Comparison of ENCODE assay signal across 23 cellular contexts in genomic region chr10:124004372-124004928, GRCh38.
DNase-seq lines count a peak whose midpoint lies in the region; ATAC-seq and TF ChIP-seq lines count a peak whose summit lies in the region.
"Had no signal": no experiment of that assay in that cellular context is flagged by ENCODE, and none has a peak within 500 bp of the region (broad histone marks: within the 10 kb centered on the region; RNA-seq: fewer than 3 reads in every experiment).

No MANE protein-coding gene starts in this region.

- no peak for TF ChIP-seq POLR2A in sigmoid colon (IDR thresholded peaks at IDR 0.05)

- 78 to 79% methylated on average over 6 of the region's 6 CpGs for WGBS in sigmoid colon, 2 donors

- ATAC-seq in DND-41 (ENCODE audit: insufficient read depth, low read depth), result peak; percentile 47; the same call in 1 of the 3 replicates
- ATAC-seq in left lobe of liver, result no peak
- ATAC-seq: activated CD4-positive, alpha-beta T cell treated with anti-CD3 and anti-CD28 coated beads for 36 hours; CD8-positive, alpha-beta T cell had no signal

- no peak overlapping the region for H3K9ac ChIP-seq in DND-41 (ENCODE audit: low read depth, low read length)

- no peak overlapping the region for H2AFZ ChIP-seq in DND-41 (ENCODE audit: low read depth, low read length)

- DNase-seq in DND-41 (no peak), left lobe of liver (ENCODE audit: low spot score) (peak; percentile 42), sigmoid colon (no peak), HK-2 (ENCODE audit: unreplicated experiment) (no peak), MG63 (no peak)
- no peak for DNase-seq in activated CD4-positive, alpha-beta T cell treated with anti-CD3 and anti-CD28 coated beads, Interleukin-2, amount 50 U/mL, for 4 hours
- DNase-seq: activated CD4-positive, alpha-beta T cell treated with anti-CD3 and anti-CD28 coated beads for 36 hours; activated naive CD8-positive, alpha-beta T cell treated with anti-CD3 and anti-CD28 coated beads for 36 hours; central memory CD4-positive, alpha-beta T cell; dermis blood vessel endothelial cell; DMS 273 treated with DMSO at 0.1 percent for 48 hours; HFFc6; Karpas-422; NCI-H1048; NCI-H187; NCI-H526; stimulated activated naive CD8-positive, alpha-beta T cell treated with anti-CD3 and anti-CD28 coated beads, Interleukin-15, amount 100 ng/mL, for 72 hours; trophoblast cell had no signal

- no peak for TF ChIP-seq EP300 in sigmoid colon (IDR thresholded peaks at IDR 0.05)

- H3K9me3 ChIP-seq in DND-41 (ENCODE audit: insufficient read depth, low read length, severe bottlenecking) (no peaks in the 10 kb centered on the region), KOPT-K1 (ENCODE audit: insufficient read depth, low read length, poor library complexity, severe bottlenecking) (no peaks in the 10 kb centered on the region), sigmoid colon (no peaks in the 10 kb centered on the region), MG63 (no peaks in the 10 kb centered on the region)
- H3K9me3 ChIP-seq: Peyer's patch, right atrium auricular region, SJSA1 had no signal

- no peaks in the 10 kb centered on the region for H3K79me2 ChIP-seq in DND-41 (ENCODE audit: insufficient read depth, low read length)

- no peaks in the 10 kb centered on the region for H3K27me3 ChIP-seq in DND-41 (ENCODE audit: insufficient read depth, low read length, poor library complexity)
- no peaks in the 10 kb centered on the region for H3K27me3 ChIP-seq in sigmoid colon
- H3K27me3 ChIP-seq in MG63, result no peaks in the 10 kb centered on the region
- H3K27me3 ChIP-seq: Peyer's patch, right atrium auricular region, SJSA1 had no signal

- no peak overlapping the region; the same call in 1 of the 2 replicates for H3K27ac ChIP-seq in DND-41 (ENCODE audit: low read length)
- H3K27ac ChIP-seq in KOPT-K1 (ENCODE audit: low read depth, low read length, poor library complexity, severe bottlenecking), result peak overlapping the region; percentile 22
- peak overlapping the region; percentile 85 to 90 (median 89) for H3K27ac ChIP-seq in sigmoid colon
- H3K27ac ChIP-seq: Peyer's patch, right atrium auricular region, SJSA1 had no signal

- intact Hi-C loops in sigmoid colon (cut with DNase I), result loop anchor here (2.0 kb wide), 1 partner anchor 250 kb away; no protein-coding TSS in a partner anchor

- H3K4me1 ChIP-seq in DND-41 (ENCODE audit: insufficient read depth, low read length), result peaks cover 10% of the 10 kb centered on the region
- peaks cover 0 to 59% (median 56%) of the 10 kb centered on the region in 4 donors for H3K4me1 ChIP-seq in sigmoid colon
- H3K4me1 ChIP-seq: Peyer's patch, right atrium auricular region, SJSA1 had no signal

- TF ChIP-seq CTCF in DND-41 (IDR thresholded peaks at IDR 0.05; ENCODE audit: borderline replicate concordance, extremely low read depth, low read length, poor library complexity, severe bottlenecking) (no peak), sigmoid colon (IDR thresholded peaks at IDR 0.05) (no peak)

- no peaks in the 10 kb centered on the region for H4K20me1 ChIP-seq in DND-41 (ENCODE audit: insufficient read depth, low read length)

- H3K4me3 ChIP-seq in DND-41 (ENCODE audit: low read depth in 1 of 2, low read length in 2 of 2) (no peak overlapping the region), sigmoid colon (no peak overlapping the region), MG63 (no peak overlapping the region)
- H3K4me3 ChIP-seq: Peyer's patch, right atrium auricular region, SJSA1 had no signal

- H3K36me3 ChIP-seq in DND-41 (ENCODE audit: insufficient read depth, low read length) (no peaks in the 10 kb centered on the region), KOPT-K1 (ENCODE audit: insufficient read depth, low read length) (no peaks in the 10 kb centered on the region), sigmoid colon (no peaks in the 10 kb centered on the region), MG63 (peaks cover 11% of the 10 kb centered on the region)
- H3K36me3 ChIP-seq: Peyer's patch, right atrium auricular region, SJSA1 had no signal

- H3K4me2 ChIP-seq in DND-41 (ENCODE audit: insufficient read depth, low read length), result no peak overlapping the region
